In genomic region chr1:44786138-44786840, GRCh38 we compare ENCODE assay signal across 1 cellular context.
A peak's percentile ranks its signal among the peaks of the same experiment; 100 is the strongest.
TF ChIP-seq lines count a peak whose summit lies in the region.

No MANE protein-coding gene starts in this region.

TF ChIP-seq in endothelial cell of umbilical vein, 7 proteins besides CTCF, POLR2A, EP300 and RAD21 (continued from another document):
- peak; percentile 8 for TF ChIP-seq POLR2AphosphoS5 (IDR thresholded peaks at IDR 0.05; ENCODE audit: insufficient read depth, low read depth, low read length)
- peak; percentile 73 for TF ChIP-seq MAX (IDR thresholded peaks at IDR 0.05; ENCODE audit: insufficient read depth, insufficient read length)
